In genomic region chr3:189167027-189167766, GRCh38 we compare ENCODE assay signal across 19 cellular contexts. TPM values are rescaled to one million over a fixed set of nuclear protein-coding genes. Genes with fewer than 3 reads are reported as not detected.
A peak's percentile ranks its signal among the peaks of the same experiment; 100 is the strongest.
DNase-seq lines count a peak whose midpoint lies in the region; ATAC-seq, FAIRE-seq and TF ChIP-seq lines count a peak whose summit lies in the region.
"Had no signal": no experiment of that assay in that cellular context is flagged by ENCODE, and none has a peak within 500 bp of the region (broad histone marks: within the 10 kb centered on the region; RNA-seq: fewer than 3 reads in every experiment).

No MANE protein-coding gene starts in this region.

- WGBS in endodermal cell (ENCODE audit: insufficient coverage in 1 of 2, insufficient read length in 1 of 2), 2 experiments = 92 to 100% methylated on average over 1 to 5 of the region's 5 CpGs
- WGBS in pancreas, 2 donors = 83 to 84% methylated on average over 5 of the region's 5 CpGs

- H3K36me3 ChIP-seq in endodermal cell (ENCODE audit: control insufficient read depth, insufficient read depth, low read length) = no peaks in the 10 kb centered on the region
- H3K36me3 ChIP-seq in pancreas = no peaks in the 10 kb centered on the region
- H3K36me3 ChIP-seq: cardiac muscle cell had no signal

- H3K9ac ChIP-seq in endodermal cell (ENCODE audit: extremely low read depth, low read length, poor library complexity, severe bottlenecking) = no peak overlapping the region

- H3K4me3 Mint-ChIP-seq in endodermal cell = no peak overlapping the region
- H3K4me3 Mint-ChIP-seq: activated naive CD4-positive, alpha-beta T cell treated with anti-CD3 and anti-CD28 coated beads, Interleukin-2, amount 50 U/mL, for 24 hours; CD4-positive, alpha-beta memory T cell; effector memory CD8-positive, alpha-beta T cell; H9; naive B cell had no signal

- ATAC-seq in pancreas = peak in 3 of 4 donors; percentile 73 to 82 (median 76)
- no peak for ATAC-seq in HG02571 (IDR thresholded peaks at IDR 0.05; ENCODE audit: unreplicated experiment)
- ATAC-seq: effector memory CD8-positive, alpha-beta T cell had no signal

- H3K27ac ChIP-seq in endodermal cell (ENCODE audit: low read depth, low read length) (no peak overlapping the region), pancreas (no peak overlapping the region)
- H3K27ac ChIP-seq: 22Rv1, cardiac muscle cell had no signal

- H3K36me3 Mint-ChIP-seq in endodermal cell (ENCODE audit: low read depth) = no peaks in the 10 kb centered on the region
- H3K36me3 Mint-ChIP-seq: activated naive CD4-positive, alpha-beta T cell treated with anti-CD3 and anti-CD28 coated beads, Interleukin-2, amount 50 U/mL, for 24 hours; CD4-positive, alpha-beta memory T cell; naive B cell had no signal

- DNase-seq in DMS153 (lab: John Stamatoyannopoulos, UW) (peak; percentile 34), DMS153 treated with DMSO at 0.1 percent for 48 hours (lab: John Stamatoyannopoulos, UW; ENCODE audit: unreplicated experiment) (no peak), HK-2 (ENCODE audit: unreplicated experiment) (peak; percentile 22), endodermal cell (peak; percentile 49), pancreas (no peak), hepatic stellate cell (ENCODE audit: low spot score) (no peak), anterior cingulate cortex (lab: John Stamatoyannopoulos, UW) (no peak)
- DNase-seq: activated CD8-positive, alpha-beta memory T cell treated with anti-CD3 and anti-CD28 coated beads, Interleukin-2, amount 50 U/mL, for 4 hours; CD4-positive, alpha-beta memory T cell; effector memory CD8-positive, alpha-beta T cell; H9; naive B cell; NCI-H2081; retina; stimulated activated CD4-positive, alpha-beta T cell treated with anti-CD3 and anti-CD28 coated beads, Interleukin-2, amount 100 ng/mL, for 48 hours had no signal

- no peak for FAIRE-seq in pancreas (lab: Jason Lieb, UNC)

- H3K27ac Mint-ChIP-seq in endodermal cell = no peak overlapping the region
- H3K27ac Mint-ChIP-seq: activated naive CD4-positive, alpha-beta T cell treated with anti-CD3 and anti-CD28 coated beads, Interleukin-2, amount 50 U/mL, for 24 hours; CD4-positive, alpha-beta memory T cell; H9; naive B cell had no signal

- H3K4me3 ChIP-seq in endodermal cell (ENCODE audit: low read length) (no peak overlapping the region), pancreas (no peak overlapping the region)
- H3K4me3 ChIP-seq: cardiac muscle cell had no signal

- no peaks in the 10 kb centered on the region for H3K9me3 Mint-ChIP-seq in endodermal cell
- H3K9me3 Mint-ChIP-seq: activated naive CD4-positive, alpha-beta T cell treated with anti-CD3 and anti-CD28 coated beads, Interleukin-2, amount 50 U/mL, for 24 hours; CD4-positive, alpha-beta memory T cell; effector memory CD8-positive, alpha-beta T cell; H9; naive B cell had no signal

- peaks cover 5% of the 10 kb centered on the region for H3K4me1 ChIP-seq in endodermal cell (ENCODE audit: control insufficient read depth, insufficient read depth, low read length)
- no peaks in the 10 kb centered on the region for H3K4me1 ChIP-seq in pancreas

- no peaks in the 10 kb centered on the region for H3K27me3 Mint-ChIP-seq in endodermal cell (ENCODE audit: insufficient read depth)
- H3K27me3 Mint-ChIP-seq: activated naive CD4-positive, alpha-beta T cell treated with anti-CD3 and anti-CD28 coated beads, Interleukin-2, amount 50 U/mL, for 24 hours; CD4-positive, alpha-beta memory T cell; effector memory CD8-positive, alpha-beta T cell had no signal

- intact Hi-C loops in pancreas (cut with DNase I) = no loop called here

- H3K9me3 ChIP-seq in endodermal cell (ENCODE audit: control insufficient read depth, low read length) (no peaks in the 10 kb centered on the region), pancreas (no peaks in the 10 kb centered on the region)

- H3K27me3 ChIP-seq in endodermal cell (ENCODE audit: control insufficient read depth, insufficient read depth, low read length, poor library complexity, severe bottlenecking) = no peaks in the 10 kb centered on the region
- no peaks in the 10 kb centered on the region for H3K27me3 ChIP-seq in pancreas
- H3K27me3 ChIP-seq: cardiac muscle cell had no signal

- TF ChIP-seq CTCF in endodermal cell (conservative IDR thresholded peaks at IDR 0.05) (no peak), pancreas (IDR thresholded peaks at IDR 0.05) (no peak)

- peaks cover 6% of the 10 kb centered on the region for H3K4me1 Mint-ChIP-seq in endodermal cell
- H3K4me1 Mint-ChIP-seq: naive B cell had no signal

RNA-seq across cellular contexts. Expression of gene TPRG1, which starts 4.6 kb away (rescaled TPM):
- total RNA-seq in endodermal cell (1 to 10 TPM in 1 of 2 donors, under 1 TPM in 1; 0.69 to 1.3 TPM), pancreas (1 to 10 TPM in 3 of 6 donors, under 1 TPM in 2, not detected in 1; 0.12 to 4.4 (median 1.0) TPM)
- polyA plus RNA-seq in endodermal cell (2013, experiment 1 of 2) = 0.43 TPM
- 0.37 TPM for polyA plus RNA-seq in endodermal cell (2013, experiment 2 of 2)
- 1 to 10 TPM; 1.2 to 1.5 TPM for polyA plus RNA-seq in pancreas

Comparison
In these comparisons a context has a peak if more than half of its experiments do, and no peak if none do; other contexts are left out.
1. DNase-seq: peak in DMS153 (single experiment), HK-2 (single experiment) and endodermal cell (single experiment); none in DMS153 treated with DMSO at 0.1 percent for 48 hours (single experiment), pancreas (0 of 6), hepatic stellate cell (single experiment) and anterior cingulate cortex (0 of 58).